In the genomic region with DNA sequence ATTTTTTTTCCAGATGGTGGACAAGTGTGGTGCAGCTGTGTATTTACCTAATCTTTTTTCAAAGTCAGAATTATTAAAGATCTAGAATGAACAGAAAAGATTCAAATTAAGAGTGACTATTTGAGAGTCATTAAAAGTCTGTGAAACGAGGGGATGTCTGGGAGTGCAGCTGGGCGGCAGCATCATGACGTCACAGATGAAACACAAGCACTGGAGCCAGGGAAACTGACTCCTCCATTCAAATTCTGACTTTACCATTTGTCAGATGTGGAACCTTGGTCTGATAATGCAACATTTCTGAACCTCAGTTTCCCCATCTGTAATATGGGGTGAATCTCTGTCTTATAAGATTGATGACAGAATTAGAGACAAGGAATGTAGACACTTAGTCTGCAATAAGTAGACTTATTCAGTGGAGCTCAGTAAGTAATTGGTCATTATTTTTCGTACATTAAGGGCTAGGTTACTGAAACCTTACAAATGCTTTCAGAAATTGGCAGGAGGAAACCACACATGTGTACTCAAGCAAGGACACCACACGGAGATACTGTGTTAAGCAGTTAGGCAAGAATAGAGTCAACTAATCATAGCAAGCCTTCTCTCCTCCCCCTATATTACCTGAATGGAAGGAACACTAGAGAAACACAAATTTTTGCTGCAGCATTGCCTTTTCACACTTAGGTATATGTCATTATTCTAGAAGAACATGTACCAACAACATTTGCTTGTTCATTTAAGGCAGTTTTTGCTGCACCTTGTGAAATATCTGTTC, we compare ENCODE assay signal across 12 cellular contexts. TPM values are rescaled to one million over a fixed set of nuclear protein-coding genes. Genes with fewer than 3 reads are reported as not detected.
A peak's percentile ranks its signal among the peaks of the same experiment; 100 is the strongest.
DNase-seq lines count a peak whose midpoint lies in the region; ATAC-seq and TF ChIP-seq lines count a peak whose summit lies in the region.
"Had no signal": no experiment of that assay in that cellular context is flagged by ENCODE, and none has a peak within 500 bp of the region (broad histone marks: within the 10 kb centered on the region; RNA-seq: fewer than 3 reads in every experiment).

No MANE protein-coding gene starts in this region.

- H3K27me3 ChIP-seq in osteoblast (ENCODE audit: insufficient read depth, low read length): peaks cover 6% of the 10 kb centered on the region
- H3K27me3 ChIP-seq: spleen had no signal

- H3K4me1 ChIP-seq in osteoblast (ENCODE audit: insufficient read depth, low read length): no peaks in the 10 kb centered on the region
- H3K4me1 ChIP-seq: heart right ventricle had no signal

- no peak overlapping the region for H3K4me2 ChIP-seq in osteoblast (ENCODE audit: insufficient read depth, low read length)

- H3K9me3 ChIP-seq in osteoblast (ENCODE audit: low read depth, low read length): no peaks in the 10 kb centered on the region
- H3K9me3 ChIP-seq: heart right ventricle, spleen had no signal

- no peaks in the 10 kb centered on the region for H3K36me3 ChIP-seq in osteoblast (ENCODE audit: insufficient read depth, low read length)
- H3K36me3 ChIP-seq: heart right ventricle, spleen had no signal

- no peak overlapping the region for H3K27ac ChIP-seq in osteoblast (ENCODE audit: low read depth, low read length)
- H3K27ac ChIP-seq: heart right ventricle had no signal

- no peak overlapping the region for H2AFZ ChIP-seq in osteoblast (ENCODE audit: low read length)

- DNase-seq in fibroblast of mammary gland (ENCODE audit: low read depth): peak; percentile 3
- DNase-seq in osteoblast (ENCODE audit: insufficient read length, low spot score, missing footprints): no peak
- no peak for DNase-seq in NCI-H2107 treated with DMSO at 0.1 percent for 48 hours (lab: John Stamatoyannopoulos, UW; ENCODE audit: unreplicated experiment)
- no peak for DNase-seq in activated CD4-positive, CD25-positive, alpha-beta regulatory T cell treated with anti-CD3 and anti-CD28 coated beads, Interleukin-2, amount 50 U/mL, for 72 hours
- DNase-seq in NCI-H226: no peak
- DNase-seq: heart right ventricle, PC-3, spleen had no signal

- peak; percentile 56 for ATAC-seq in GM18520 (IDR thresholded peaks at IDR 0.05; ENCODE audit: unreplicated experiment)
- ATAC-seq in GM21515 (IDR thresholded peaks at IDR 0.05; ENCODE audit: unreplicated experiment): peak; percentile 79
- peak; percentile 75 for ATAC-seq in HG03095 (IDR thresholded peaks at IDR 0.05; ENCODE audit: unreplicated experiment)
- ATAC-seq: heart right ventricle; PC-3; stimulated activated effector memory CD8-positive, alpha-beta T cell treated with anti-CD3 and anti-CD28 coated beads, Interleukin-12 subunit alpha, Interleukin-12 subunit beta, amount 100 ng/mL, for 72 hours had no signal

- H3K79me2 ChIP-seq in osteoblast (ENCODE audit: insufficient read depth, low read length): no peaks in the 10 kb centered on the region

- no peaks in the 10 kb centered on the region for H4K20me1 ChIP-seq in osteoblast (ENCODE audit: insufficient read depth, low read length)

- H3K4me3 ChIP-seq in fibroblast of mammary gland (ENCODE audit: control insufficient read depth, low read depth, low read length): no peak overlapping the region
- no peak overlapping the region for H3K4me3 ChIP-seq in osteoblast (ENCODE audit: insufficient read depth, low read length)
- H3K4me3 ChIP-seq: heart right ventricle, spleen had no signal

- TF ChIP-seq CTCF in fibroblast of mammary gland (conservative IDR thresholded peaks at IDR 0.05; ENCODE audit: control insufficient read depth, insufficient read depth, low read depth, low read length) (no peak), osteoblast (IDR thresholded peaks at IDR 0.05; ENCODE audit: extremely low read depth, low read depth, low read length) (no peak)

RNA-seq across cellular contexts. Expression of a gene that starts 27.8 kb away (rescaled TPM):
- total RNA-seq in osteoblast: 30.4 and 33.3 TPM in 2 replicates

RNA-seq across cellular contexts. Expression of a gene that starts 34.0 kb away (rescaled TPM):
- total RNA-seq in osteoblast: 64.8 and 71.3 TPM in 2 replicates

RNA-seq across cellular contexts. Expression of a gene that starts 49.0 kb away (rescaled TPM):
- 0.36 and 0.59 TPM in 2 replicates for total RNA-seq in osteoblast
- total RNA-seq: PC-3 had no signal

RNA-seq across cellular contexts. Expression of a gene that starts 59.6 kb away (rescaled TPM):
- total RNA-seq in osteoblast: 1.8 and 2.9 TPM in 2 replicates
